13 cellular contexts compared by ENCODE assay signal in genomic region chr14:50813544-50813863, GRCh38. TPM values are rescaled to one million over a fixed set of nuclear protein-coding genes. Genes with fewer than 3 reads are reported as not detected.
A peak's percentile ranks its signal among the peaks of the same experiment; 100 is the strongest.
DNase-seq lines count a peak whose midpoint lies in the region; ATAC-seq, FAIRE-seq and TF ChIP-seq lines count a peak whose summit lies in the region.
"Had no signal": no experiment of that assay in that cellular context is flagged by ENCODE, and none has a peak within 500 bp of the region (broad histone marks: within the 10 kb centered on the region; RNA-seq: fewer than 3 reads in every experiment).

No MANE protein-coding gene starts in this region.

- no peak overlapping the region for H3K18ac ChIP-seq in neuronal stem cell (ENCODE audit: low read length)

- no peaks in the 10 kb centered on the region for H3K27me3 Mint-ChIP-seq in activated naive CD8-positive, alpha-beta T cell treated with anti-CD3 and anti-CD28 coated beads for 36 hours

- intact Hi-C loops in kidney (cut with DNase I): no loop called here

- no peak for TF ChIP-seq CTCF in kidney (IDR thresholded peaks at IDR 0.05; ENCODE audit: borderline replicate concordance, extremely low read depth, insufficient read depth)

- H4K8ac ChIP-seq in neuronal stem cell (ENCODE audit: low read depth, low read length): no peak overlapping the region

- no peak for FAIRE-seq in kidney (lab: Jason Lieb, UNC)

- peaks cover 49% of the 10 kb centered on the region for H3K4me1 Mint-ChIP-seq in activated naive CD8-positive, alpha-beta T cell treated with anti-CD3 and anti-CD28 coated beads for 36 hours

- H3K4me1 ChIP-seq in neuronal stem cell (ENCODE audit: control insufficient read depth in 2 of 2, insufficient read depth in 1 of 2, low read depth in 1 of 2, low read length in 2 of 2): no peaks in the 10 kb centered on the region
- H3K4me1 ChIP-seq in kidney (ENCODE audit: control insufficient read depth in 1 of 2, insufficient read depth in 1 of 2, low read depth in 1 of 2, low read length in 2 of 2): peaks cover 0 to 4% of the 10 kb centered on the region in 2 donors

- no peak overlapping the region for H3K4me2 ChIP-seq in neuronal stem cell (ENCODE audit: insufficient read depth, low read length, poor library complexity, severe bottlenecking)

- peaks cover 11% of the 10 kb centered on the region for H3K9me3 Mint-ChIP-seq in activated naive CD8-positive, alpha-beta T cell treated with anti-CD3 and anti-CD28 coated beads for 36 hours

- H2BK5ac ChIP-seq in neuronal stem cell (ENCODE audit: low read length): no peak overlapping the region

- H3K36me3 ChIP-seq in neuronal stem cell (replicated peaks in 1 of 2; ENCODE audit: control insufficient read depth in 2 of 2, insufficient read depth in 2 of 2, low read length in 2 of 2) (peaks cover 0 to 70% of the 10 kb centered on the region in 2 donors), kidney (ENCODE audit: control insufficient read depth in 1 of 2, insufficient read depth in 2 of 2, low read length in 2 of 2) (no peaks in the 10 kb centered on the region)

- H3K9ac ChIP-seq in neuronal stem cell (ENCODE audit: low read depth, low read length, poor library complexity): no peak overlapping the region
- no peak overlapping the region for H3K9ac ChIP-seq in kidney (ENCODE audit: low read length in 2 of 2)

- H3K4me3 ChIP-seq in neuronal stem cell (ENCODE audit: low read length in 2 of 2) (no peak overlapping the region), kidney (ENCODE audit: low read length in 2 of 2) (no peak overlapping the region)

- no peak overlapping the region for H2BK15ac ChIP-seq in neuronal stem cell (ENCODE audit: low read length)

- peak in 5 of 6 experiments; percentile 7 to 79 (median 74) for DNase-seq in stimulated activated naive CD4-positive, alpha-beta T cell (lab: John Stamatoyannopoulos, UW)
- DNase-seq in stimulated activated naive CD4-positive, alpha-beta T cell treated with Interleukin-2 at 50 U/mL for 16 hours (lab: John Stamatoyannopoulos, UW): no peak
- DNase-seq in activated naive CD8-positive, alpha-beta T cell treated with anti-CD3 and anti-CD28 coated beads for 36 hours: no peak
- DNase-seq in SHP77 (lab: John Stamatoyannopoulos, UW) (no peak), neuronal stem cell (ENCODE audit: low spot score) (no peak), kidney (no peak)
- no peak for DNase-seq in stimulated activated CD8-positive, alpha-beta memory T cell treated with anti-CD3 and anti-CD28 coated beads, Interleukin-4, amount 100 ng/mL, for 48 hours
- DNase-seq: NCI-H82, retina had no signal

- H3K27ac ChIP-seq in neuronal stem cell (replicated peaks; ENCODE audit: low read length): no peak overlapping the region
- no peak overlapping the region for H3K27ac ChIP-seq in kidney (ENCODE audit: low read depth in 2 of 2, low read length in 2 of 2)

- peak overlapping the region; percentile 66 for H3K4me3 Mint-ChIP-seq in activated naive CD8-positive, alpha-beta T cell treated with anti-CD3 and anti-CD28 coated beads for 36 hours

- no CpG with 5 or more reads among the region's 2 CpGs for WGBS in neuronal stem cell (ENCODE audit: extremely low coverage in 2 of 2, insufficient read length in 2 of 2, insufficient replicate concordance in 1 of 2), 2 donors

- no peak overlapping the region for H2BK12ac ChIP-seq in neuronal stem cell (ENCODE audit: low read length)

- H3K4ac ChIP-seq in neuronal stem cell (ENCODE audit: low read length): no peak overlapping the region

- peak; percentile 57 for ATAC-seq in HG03469 (IDR thresholded peaks at IDR 0.05; ENCODE audit: unreplicated experiment)

- no peaks in the 10 kb centered on the region for H3K27me3 ChIP-seq in neuronal stem cell (ENCODE audit: control insufficient read depth in 3 of 3, insufficient read depth in 3 of 3, low read depth in 1 of 3, low read length in 3 of 3)

- no peak overlapping the region for H2AK5ac ChIP-seq in neuronal stem cell (ENCODE audit: low read depth, low read length)

- H3K23ac ChIP-seq in neuronal stem cell (ENCODE audit: low read depth, low read length, poor library complexity): no peak overlapping the region

- peak overlapping the region; percentile 95 for H3K27ac Mint-ChIP-seq in activated naive CD8-positive, alpha-beta T cell treated with anti-CD3 and anti-CD28 coated beads for 36 hours

- peaks cover 33% of the 10 kb centered on the region for H3K36me3 Mint-ChIP-seq in activated naive CD8-positive, alpha-beta T cell treated with anti-CD3 and anti-CD28 coated beads for 36 hours

- no peak overlapping the region for H4K91ac ChIP-seq in neuronal stem cell (ENCODE audit: low read depth, low read length, poor library complexity)

- no peak overlapping the region for H2AFZ ChIP-seq in neuronal stem cell (ENCODE audit: low read length)

- H2BK120ac ChIP-seq in neuronal stem cell (ENCODE audit: low read depth, low read length): no peak overlapping the region

- no peak overlapping the region for H3K14ac ChIP-seq in neuronal stem cell (ENCODE audit: low read length)

- H3K9me3 ChIP-seq in neuronal stem cell (replicated peaks in 1 of 2; ENCODE audit: control insufficient read depth in 2 of 2, insufficient read depth in 1 of 2, low read depth in 1 of 2, low read length in 2 of 2) (peaks cover 4 to 25% of the 10 kb centered on the region in 2 donors), kidney (ENCODE audit: control insufficient read depth in 1 of 2, low read length in 2 of 2) (no peaks in the 10 kb centered on the region)

- H3K79me1 ChIP-seq in neuronal stem cell (ENCODE audit: low read depth, low read length): peaks cover 2% of the 10 kb centered on the region

RNA-seq across cellular contexts. Expression of gene NIN, which starts 17.5 kb away (rescaled TPM):
- total RNA-seq in activated naive CD8-positive, alpha-beta T cell treated with anti-CD3 and anti-CD28 coated beads for 36 hours: 10 to 100 TPM; 66.6 to 67.9 TPM
- polyA plus RNA-seq in neuronal stem cell (2013, experiment 1 of 2): 16.7 TPM
- polyA plus RNA-seq in neuronal stem cell (2013, experiment 2 of 2): 17.6 TPM
- total RNA-seq in kidney: 40.0 TPM
- 3.6 TPM for polyA plus RNA-seq in kidney (ENCODE audit: insufficient read depth, low read depth, low replicate concordance)

RNA-seq across cellular contexts. Expression of gene ABHD12B, which starts 58.3 kb away (rescaled TPM):
- not detected for total RNA-seq in activated naive CD8-positive, alpha-beta T cell treated with anti-CD3 and anti-CD28 coated beads for 36 hours
- polyA plus RNA-seq in neuronal stem cell (2013, experiment 1 of 2): not detected
- 0.10 TPM for polyA plus RNA-seq in neuronal stem cell (2013, experiment 2 of 2)
- not detected for total RNA-seq in kidney
- polyA plus RNA-seq in kidney (ENCODE audit: insufficient read depth, low read depth, low replicate concordance): 0.88 TPM
- total RNA-seq: fibroblast of villous mesenchyme, subcutaneous adipose tissue had no signal
- polyA plus RNA-seq: BJ had no signal

Comparison
In these comparisons a context has a peak if more than half of its experiments do, and no peak if none do; other contexts are left out.
1. DNase-seq: peak in stimulated activated naive CD4-positive, alpha-beta T cell (5 of 6); none in stimulated activated naive CD4-positive, alpha-beta T cell treated with Interleukin-2 at 50 U/mL for 16 hours (single experiment), activated naive CD8-positive, alpha-beta T cell treated with anti-CD3 and anti-CD28 coated beads for 36 hours (single experiment), SHP77 (0 of 2), neuronal stem cell (single experiment), stimulated activated CD8-positive, alpha-beta memory T cell treated with anti-CD3 and anti-CD28 coated beads, Interleukin-4, amount 100 ng/mL, for 48 hours (single experiment) and kidney (single experiment).